ENCODE assay signal across 22 cellular contexts in the genomic region with DNA sequence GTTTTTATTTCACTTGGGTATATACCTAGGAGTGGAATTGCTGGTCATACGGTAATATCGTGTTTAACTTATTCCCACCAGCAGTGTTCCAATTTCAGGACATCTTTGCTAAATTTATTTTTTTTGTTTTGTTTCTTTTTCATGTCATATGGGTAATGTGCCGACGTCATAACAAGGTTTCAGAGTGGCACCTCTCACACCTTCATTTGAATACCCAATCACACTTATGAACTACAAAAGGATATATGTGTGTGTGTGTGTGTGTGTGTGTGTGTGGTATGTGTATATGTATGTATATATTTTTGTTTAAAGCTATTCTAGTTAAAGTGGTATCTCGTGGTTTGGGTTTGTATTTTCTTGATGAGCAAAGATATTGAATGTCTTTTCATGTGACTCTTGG.
"Had no signal": no experiment of that assay in that cellular context is flagged by ENCODE, and none has a peak within 500 bp of the region (broad histone marks: within the 10 kb centered on the region; RNA-seq: fewer than 3 reads in every experiment).

No MANE protein-coding gene starts in this region.

- H3K9me3 ChIP-seq: body of pancreas, lower lobe of right lung had no signal

- H3K4me1 ChIP-seq: body of pancreas, neural progenitor cell had no signal

- H3K27ac Mint-ChIP-seq: activated CD8-positive, alpha-beta T cell treated with anti-CD3 and anti-CD28 coated beads, Interleukin-2, amount 10 ng/mL, durations not matched to agents 7 days and 5 days; activated naive CD4-positive, alpha-beta T cell treated with anti-CD3 and anti-CD28 coated beads, Interleukin-2, amount 50 U/mL, for 24 hours; dendritic cell treated with granulocyte-macrophage colony-stimulating factor and Interleukin-4, amounts not matched to agents 40 ng/mL and 50 ng/mL, for 4 days; neural progenitor cell had no signal

- H2AFZ ChIP-seq: neural progenitor cell had no signal

- H3K4me3 ChIP-seq: body of pancreas, cardiac muscle cell, heart right ventricle, lower lobe of right lung, neural progenitor cell, smooth muscle cell had no signal

- ATAC-seq: activated CD8-positive, alpha-beta T cell treated with anti-CD3 and anti-CD28 coated beads, Interleukin-2, amount 10 ng/mL, durations not matched to agents 7 days and 5 days; body of pancreas; heart right ventricle; lower lobe of right lung; naive thymus-derived CD8-positive, alpha-beta T cell; sciatic nerve; SK-N-SH treated with all-trans-retinoic acid at 6 μM for 48 hours; stimulated activated naive CD8-positive, alpha-beta T cell treated with anti-CD3 and anti-CD28 coated beads, Interleukin-15, Interleukin-2, amounts not matched to agents 100 U/mL and 50 U/mL, for 24 hours had no signal

- DNase-seq: activated CD4-positive, alpha-beta T cell treated with anti-CD3 and anti-CD28 coated beads for 4 hours; activated CD8-positive, alpha-beta T cell treated with anti-CD3 and anti-CD28 coated beads, Interleukin-2, amount 10 ng/mL, durations not matched to agents 7 days and 5 days; activated effector memory CD4-positive, alpha-beta T cell treated with anti-CD3 and anti-CD28 coated beads, Interleukin-2, amount 50 U/mL, for 16 hours; anterior cingulate cortex; body of pancreas; effector CD4-positive, alpha-beta T cell; erythroblast; foreskin fibroblast; heart right ventricle; kidney; lower lobe of right lung; naive thymus-derived CD8-positive, alpha-beta T cell; stimulated activated CD4-positive, alpha-beta T cell treated with anti-CD3 and anti-CD28 coated beads, Interleukin-4, amount 100 ng/mL, for 1 hour; stimulated activated naive CD8-positive, alpha-beta T cell treated with anti-CD3 and anti-CD28 coated beads, Interleukin-15, Interleukin-2, amounts not matched to agents 100 U/mL and 50 U/mL, for 24 hours; T-helper 9 cell had no signal

- H3K9ac ChIP-seq: neural progenitor cell had no signal

- H3K27ac ChIP-seq: body of pancreas, cardiac muscle cell, heart right ventricle, lower lobe of right lung, neural progenitor cell had no signal

- H3K4me2 ChIP-seq: neural progenitor cell, smooth muscle cell had no signal

- H3K36me3 ChIP-seq: cardiac muscle cell, heart right ventricle, lower lobe of right lung, neural progenitor cell had no signal

- FAIRE-seq: kidney had no signal

- H3K9me3 Mint-ChIP-seq: activated naive CD4-positive, alpha-beta T cell treated with anti-CD3 and anti-CD28 coated beads, Interleukin-2, amount 50 U/mL, for 24 hours had no signal

- H3K27me3 ChIP-seq: body of pancreas, cardiac muscle cell, heart right ventricle, neural progenitor cell had no signal

- H3K4me3 Mint-ChIP-seq: activated CD8-positive, alpha-beta T cell treated with anti-CD3 and anti-CD28 coated beads, Interleukin-2, amount 10 ng/mL, durations not matched to agents 7 days and 5 days; dendritic cell treated with granulocyte-macrophage colony-stimulating factor and Interleukin-4, amounts not matched to agents 40 ng/mL and 50 ng/mL, for 4 days; neural progenitor cell had no signal

- H3K27me3 Mint-ChIP-seq: activated naive CD4-positive, alpha-beta T cell treated with anti-CD3 and anti-CD28 coated beads, Interleukin-2, amount 50 U/mL, for 24 hours; dendritic cell treated with granulocyte-macrophage colony-stimulating factor and Interleukin-4, amounts not matched to agents 40 ng/mL and 50 ng/mL, for 4 days; naive thymus-derived CD8-positive, alpha-beta T cell had no signal
